Comparison of ENCODE assay signal across 7 cellular contexts in the genomic region with DNA sequence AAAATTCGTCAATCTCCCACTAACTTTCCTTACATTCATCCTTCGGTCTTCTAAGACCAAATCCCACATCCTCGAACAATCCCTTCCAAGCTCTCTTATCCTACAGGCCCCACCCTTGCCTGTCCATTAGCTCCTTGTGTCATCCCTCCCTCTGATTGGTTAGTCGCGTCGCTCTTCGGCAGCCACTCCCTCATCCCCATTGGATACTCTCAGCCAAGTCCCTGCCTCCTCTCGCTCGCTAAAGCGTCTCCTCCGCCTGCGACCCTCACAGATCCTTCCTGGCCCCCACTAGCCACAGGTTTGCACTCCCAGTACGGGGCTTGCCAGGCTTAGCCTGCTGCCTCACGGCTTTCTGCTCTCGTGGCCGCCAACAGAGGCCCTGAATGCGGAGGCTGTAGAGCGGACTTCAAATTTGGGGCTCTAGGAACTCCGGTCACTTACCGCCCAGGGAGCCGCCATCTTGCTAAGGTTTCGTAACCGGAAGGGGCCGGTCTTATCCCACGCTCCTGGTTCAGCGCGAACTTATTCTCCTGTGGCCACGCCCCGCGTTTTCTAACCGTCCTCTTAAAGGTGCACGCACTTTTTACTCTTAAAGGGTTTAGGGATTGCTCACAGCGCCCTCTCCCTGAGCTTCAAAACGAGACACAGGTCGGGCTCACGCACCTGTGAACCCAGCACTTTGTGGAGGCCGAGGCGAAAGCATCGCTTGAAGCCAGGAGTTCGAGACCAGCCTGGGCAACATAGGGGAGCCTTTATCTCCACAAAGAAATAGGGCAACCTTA.
DNase-seq lines count a peak whose midpoint lies in the region; ATAC-seq, FAIRE-seq and TF ChIP-seq lines count a peak whose summit lies in the region.

DMAC2 (minus strand) TSS at position 472 of the 782 bp plus-strand sequence; CDS start at position 459, 13 bp downstream.

- ATAC-seq in HG02973 (IDR thresholded peaks at IDR 0.05; ENCODE audit: unreplicated experiment), result peak; percentile 79

- H3K36me3 Mint-ChIP-seq in T-helper 2 cell treated with Interferon-gamma antibody and Interleukin-4, amounts not matched to agents 5 μg/mL and 100 μg/mL, for 36 hours (ENCODE audit: low read depth), result peaks cover 6% of the 10 kb centered on the region

- FAIRE-seq in GM18507 (lab: Jason Lieb, UNC), result peak; percentile 98

- H3K4me3 Mint-ChIP-seq in T-helper 2 cell treated with Interferon-gamma antibody and Interleukin-4, amounts not matched to agents 5 μg/mL and 100 μg/mL, for 36 hours, result no peak within 1 kb of the TSS

- H3K9me3 Mint-ChIP-seq in T-helper 2 cell treated with Interferon-gamma antibody and Interleukin-4, amounts not matched to agents 5 μg/mL and 100 μg/mL, for 36 hours, result no peaks in the 10 kb centered on the region

- in situ Hi-C loops in astrocyte of the spinal cord (cut with HindIII; ENCODE audit: low sequenced_read_pairs), result no loop called here

- H3K4me3 ChIP-seq in astrocyte of the spinal cord (ENCODE audit: low read depth, low read length), result peak within 1 kb of the TSS; percentile 76

- peak within 1 kb of the TSS; percentile 46 for H3K27ac Mint-ChIP-seq in T-helper 2 cell treated with Interferon-gamma antibody and Interleukin-4, amounts not matched to agents 5 μg/mL and 100 μg/mL, for 36 hours

- peaks cover 7% of the 10 kb centered on the region for H3K27me3 Mint-ChIP-seq in T-helper 2 cell treated with Interferon-gamma antibody and Interleukin-4, amounts not matched to agents 5 μg/mL and 100 μg/mL, for 36 hours (ENCODE audit: low read depth)

- H3K4me1 Mint-ChIP-seq in T-helper 2 cell treated with Interferon-gamma antibody and Interleukin-4, amounts not matched to agents 5 μg/mL and 100 μg/mL, for 36 hours (ENCODE audit: low read depth), result peaks cover 27% of the 10 kb centered on the region

- DNase-seq in GM18507 (ENCODE audit: extremely low spot score, insufficient read length, low read depth) (peak; percentile 84), NCI-H1930 (lab: John Stamatoyannopoulos, UW) (peak; percentile 99), astrocyte of the spinal cord (ENCODE audit: low read depth, low spot score) (peak; percentile 98), hippocampal formation (lab: John Stamatoyannopoulos, UW) (peak; percentile 95 to 96), retina (peak; percentile 99)
- peak; percentile 97 for DNase-seq in T-helper 2 cell treated with Interferon-gamma antibody and Interleukin-4, amounts not matched to agents 5 μg/mL and 100 μg/mL, for 36 hours (ENCODE audit: low spot score)

- TF ChIP-seq CTCF in astrocyte of the spinal cord (IDR thresholded peaks at IDR 0.05; ENCODE audit: low read depth, low read length), result peak; percentile 54

Comparison
In these comparisons a context has a peak if more than half of its experiments do, and no peak if none do; other contexts are left out.
1. Peak in every context shown above with its lines: DNase-seq, ATAC-seq and H3K4me3 ChIP-seq.